In genomic region chrX:140431521-140431920, GRCh38 we compare ENCODE assay signal across 16 cellular contexts.
"Had no signal": no experiment of that assay in that cellular context is flagged by ENCODE, and none has a peak within 500 bp of the region (broad histone marks: within the 10 kb centered on the region; RNA-seq: fewer than 3 reads in every experiment).

No MANE protein-coding gene starts in this region.

- H3K9me3 ChIP-seq: body of pancreas, prostate gland, transverse colon, vagina had no signal

- DNase-seq: activated CD4-positive, alpha-beta T cell treated with anti-CD3 and anti-CD28 coated beads, Interleukin-2, amount 50 U/mL, for 4 hours; activated CD4-positive, CD25-positive, alpha-beta regulatory T cell treated with anti-CD3 and anti-CD28 coated beads, Interleukin-2, amount 50 U/mL, for 72 hours; activated naive CD4-positive, alpha-beta T cell treated with anti-CD3 and anti-CD28 coated beads, Interleukin-2, amount 50 U/mL, for 16 hours; activated T-cell treated with anti-CD3 and anti-CD28 coated beads, Interleukin-2, amount 50 U/mL, for 1 hour; body of pancreas; cortex of kidney; effector CD8-positive, alpha-beta T cell; foreskin melanocyte; right cardiac atrium; stimulated activated CD4-positive, alpha-beta T cell treated with anti-CD3 and anti-CD28 coated beads, Interleukin-4, amount 100 ng/mL, for 4 hours; stimulated activated CD8-positive, alpha-beta memory T cell treated with anti-CD3 and anti-CD28 coated beads, Interleukin-4, amount 100 ng/mL, for 48 hours; stimulated activated naive CD4-positive, alpha-beta T cell treated with Interleukin-2 at 50 U/mL for 16 hours; transverse colon had no signal

- H3K27me3 ChIP-seq: body of pancreas, transverse colon, vagina had no signal

- H3K27ac ChIP-seq: body of pancreas, prostate gland, transverse colon, vagina had no signal

- H3K36me3 ChIP-seq: prostate gland, transverse colon, vagina had no signal

- H3K4me3 ChIP-seq: body of pancreas, prostate gland, smooth muscle cell, transverse colon, vagina had no signal

- H3K4me1 ChIP-seq: prostate gland, transverse colon, vagina had no signal

- H3K4me2 ChIP-seq: smooth muscle cell had no signal
